In genomic region chr17:77378318-77379064, GRCh38 we compare ENCODE assay signal across 12 cellular contexts.
DNase-seq lines count a peak whose midpoint lies in the region; ATAC-seq and TF ChIP-seq lines count a peak whose summit lies in the region.
"Had no signal": no experiment of that assay in that cellular context is flagged by ENCODE, and none has a peak within 500 bp of the region (broad histone marks: within the 10 kb centered on the region; RNA-seq: fewer than 3 reads in every experiment).

No MANE protein-coding gene starts in this region.

- H3K27me3 ChIP-seq in tibial artery: no peaks in the 10 kb centered on the region
- H3K27me3 ChIP-seq: neutrophil had no signal

- no peak for TF ChIP-seq CTCF in RWPE1 (conservative IDR thresholded peaks at IDR 0.05; ENCODE audit: low read depth)
- TF ChIP-seq CTCF in glutamatergic neuron (IDR thresholded peaks at IDR 0.05; ENCODE audit: partially characterized antibody, unreplicated experiment): no peak
- no peak for TF ChIP-seq CTCF in tibial artery (IDR thresholded peaks at IDR 0.05)

- ATAC-seq in activated T-cell treated with anti-CD3 and anti-CD28 coated beads, Interleukin-2, amount 50 U/mL, for 72 hours (replicated peaks in 1 of 2): no peak

- no peak for DNase-seq in activated T-cell treated with anti-CD3 and anti-CD28 coated beads, Interleukin-2, amount 50 U/mL, for 72 hours
- DNase-seq in activated T-cell treated with anti-CD3 and anti-CD28 coated beads, Interleukin-2, amount 50 U/mL, for 24 hours: no peak
- DNase-seq in RWPE1 (ENCODE audit: low spot score) (no peak), glutamatergic neuron (no peak), tibial artery (no peak), NCI-H187 (lab: John Stamatoyannopoulos, UW) (no peak), NCI-H187 treated with DMSO at 0.1 percent for 48 hours (lab: John Stamatoyannopoulos, UW) (no peak)
- no peak for DNase-seq in activated effector memory CD4-positive, alpha-beta T cell treated with anti-CD3 and anti-CD28 coated beads, Interleukin-2, amount 50 U/mL, for 16 hours
- DNase-seq: activated CD4-positive, alpha-beta T cell treated with anti-CD3 and anti-CD28 coated beads, Interleukin-2, amount 50 U/mL, for 48 hours; activated gamma-delta T cell had no signal

- no peaks in the 10 kb centered on the region for H3K9me3 Mint-ChIP-seq in activated T-cell treated with anti-CD3 and anti-CD28 coated beads, Interleukin-2, amount 50 U/mL, for 72 hours
- H3K9me3 Mint-ChIP-seq in activated T-cell treated with anti-CD3 and anti-CD28 coated beads, Interleukin-2, amount 50 U/mL, for 24 hours: no peaks in the 10 kb centered on the region
- peaks cover 20% of the 10 kb centered on the region for H3K9me3 Mint-ChIP-seq in glutamatergic neuron (ENCODE audit: unreplicated experiment)

- CTCF ChIA-PET in RWPE1 (lab: Yijun Ruan, JAX): no interaction called here

- H3K36me3 ChIP-seq in tibial artery: no peaks in the 10 kb centered on the region
- H3K36me3 ChIP-seq: thoracic aorta had no signal

- no peak overlapping the region for H3K4me3 ChIP-seq in tibial artery
- H3K4me3 ChIP-seq: thoracic aorta had no signal

- intact Hi-C loops in tibial artery (cut with DNase I; ENCODE audit: low total_unique reads): no loop called here

- H3K4me1 Mint-ChIP-seq in activated T-cell treated with anti-CD3 and anti-CD28 coated beads, Interleukin-2, amount 50 U/mL, for 72 hours (ENCODE audit: low read depth): peaks cover 86% of the 10 kb centered on the region
- H3K4me1 Mint-ChIP-seq in activated T-cell treated with anti-CD3 and anti-CD28 coated beads, Interleukin-2, amount 50 U/mL, for 24 hours (ENCODE audit: low read depth): peaks cover 94% of the 10 kb centered on the region
- peaks cover 55% of the 10 kb centered on the region for H3K4me1 Mint-ChIP-seq in glutamatergic neuron (ENCODE audit: low read depth, unreplicated experiment)

- H3K36me3 Mint-ChIP-seq in activated T-cell treated with anti-CD3 and anti-CD28 coated beads, Interleukin-2, amount 50 U/mL, for 72 hours (ENCODE audit: insufficient read depth in 2 of 2): peaks cover 0 to 7% of the 10 kb centered on the region in 2 donors
- peaks cover 2% of the 10 kb centered on the region for H3K36me3 Mint-ChIP-seq in activated T-cell treated with anti-CD3 and anti-CD28 coated beads, Interleukin-2, amount 50 U/mL, for 24 hours (ENCODE audit: low read depth)
- H3K36me3 Mint-ChIP-seq in glutamatergic neuron (ENCODE audit: unreplicated experiment): no peaks in the 10 kb centered on the region

- peak overlapping the region; percentile 9 to 16 for H3K4me3 Mint-ChIP-seq in activated T-cell treated with anti-CD3 and anti-CD28 coated beads, Interleukin-2, amount 50 U/mL, for 72 hours
- no peak overlapping the region for H3K4me3 Mint-ChIP-seq in activated T-cell treated with anti-CD3 and anti-CD28 coated beads, Interleukin-2, amount 50 U/mL, for 24 hours
- H3K4me3 Mint-ChIP-seq in glutamatergic neuron (ENCODE audit: unreplicated experiment): peak overlapping the region; percentile 59

- H3K9me3 ChIP-seq in tibial artery: no peaks in the 10 kb centered on the region
- H3K9me3 ChIP-seq: neutrophil, thoracic aorta had no signal

- H3K27ac ChIP-seq in RWPE1 (peak overlapping the region; percentile 73), tibial artery (peak overlapping the region; percentile 88 to 97)
- H3K27ac ChIP-seq: neutrophil had no signal

- POLR2A ChIA-PET in RWPE1 (lab: Yijun Ruan, JAX; ENCODE audit: low non-redundant PET): interaction anchor here (0.6 kb wide), 1 partner anchor 1378 kb away, joined by 5 read pairs; no protein-coding TSS in a partner anchor

- H3K4me1 ChIP-seq in tibial artery: peaks cover 0 to 91% (median 87%) of the 10 kb centered on the region in 4 donors

- H3K27ac Mint-ChIP-seq in activated T-cell treated with anti-CD3 and anti-CD28 coated beads, Interleukin-2, amount 50 U/mL, for 72 hours: no peak overlapping the region
- H3K27ac Mint-ChIP-seq in activated T-cell treated with anti-CD3 and anti-CD28 coated beads, Interleukin-2, amount 50 U/mL, for 24 hours: no peak overlapping the region
- peak overlapping the region; percentile 74 for H3K27ac Mint-ChIP-seq in glutamatergic neuron (ENCODE audit: unreplicated experiment)

- no peaks in the 10 kb centered on the region for H3K27me3 Mint-ChIP-seq in activated T-cell treated with anti-CD3 and anti-CD28 coated beads, Interleukin-2, amount 50 U/mL, for 72 hours (ENCODE audit: low read depth)
- H3K27me3 Mint-ChIP-seq in activated T-cell treated with anti-CD3 and anti-CD28 coated beads, Interleukin-2, amount 50 U/mL, for 24 hours: no peaks in the 10 kb centered on the region
- H3K27me3 Mint-ChIP-seq in glutamatergic neuron (ENCODE audit: unreplicated experiment): peaks cover 23% of the 10 kb centered on the region
